16 cellular contexts compared by ENCODE assay signal in genomic region chr1:171083222-171083621, GRCh38. TPM values are rescaled to one million over a fixed set of nuclear protein-coding genes. Genes with fewer than 3 reads are reported as not detected.
A peak's percentile ranks its signal among the peaks of the same experiment; 100 is the strongest.
DNase-seq lines count a peak whose midpoint lies in the region; ATAC-seq, FAIRE-seq and TF ChIP-seq lines count a peak whose summit lies in the region.
"Had no signal": no experiment of that assay in that cellular context is flagged by ENCODE, and none has a peak within 500 bp of the region (broad histone marks: within the 10 kb centered on the region; RNA-seq: fewer than 3 reads in every experiment).

No MANE protein-coding gene starts in this region.

- no peak overlapping the region for H3K4me3 ChIP-seq in prostate gland

- FAIRE-seq in endometrium (lab: Jason Lieb, UNC) = peak; percentile 77
- FAIRE-seq: HTR-8/SVneo had no signal

- DNase-seq in NCI-H1092 (lab: John Stamatoyannopoulos, UW) (peak; percentile 11), NCI-H2107 (lab: John Stamatoyannopoulos, UW) (peak; percentile 25), prostate gland (ENCODE audit: low spot score) (no peak), HK-2 (ENCODE audit: unreplicated experiment) (no peak), cardiac septum (ENCODE audit: low spot score) (no peak)
- no peak for DNase-seq in activated CD4-positive, alpha-beta T cell treated with anti-CD3 and anti-CD28 coated beads, Interleukin-2, amount 50 U/mL, for 4 hours
- DNase-seq: Caco-2, H7, NCI-H2081 treated with DMSO at 0.1 percent for 48 hours, NCI-H82 had no signal

- intact Hi-C loops in prostate gland (cut with DNase I) = loop anchor here (2.0 to 5.0 kb wide), 2 partner anchors 106 to 229 kb away; partner anchors contain the start of gene FMO4
- intact Hi-C loops in cardiac septum (cut with DNase I) = loop anchor here (5.0 kb wide), 2 partner anchors 59 to 229 kb away; partner anchors contain the start of gene FMO4

- no peaks in the 10 kb centered on the region for H3K4me1 ChIP-seq in prostate gland (replicated peaks)

- no peak for TF ChIP-seq CTCF in prostate gland (IDR thresholded peaks at IDR 0.05)

- H3K36me3 ChIP-seq in prostate gland = no peaks in the 10 kb centered on the region

- H3K27ac ChIP-seq in prostate gland = peak overlapping the region; percentile 2 to 29
- H3K27ac ChIP-seq: HL-60 had no signal

- no peaks in the 10 kb centered on the region for H3K9me3 ChIP-seq in prostate gland
- H3K9me3 ChIP-seq: Caco-2 had no signal

- no peak for TF ChIP-seq POLR2A in prostate gland (IDR thresholded peaks at IDR 0.05)

- 49% methylated on average over 5 of the region's 5 CpGs for WGBS in prostate gland

- H3K27me3 ChIP-seq in prostate gland (replicated peaks; ENCODE audit: insufficient read depth) = no peaks in the 10 kb centered on the region

- no peak for ATAC-seq in GM21528 (IDR thresholded peaks at IDR 0.05; ENCODE audit: low FRiP score, unreplicated experiment)

RNA-seq across cellular contexts. Expression of gene FMO3, which starts 7.5 kb away (rescaled TPM):
- 1 to 10 TPM in 1 of 2 donors, under 1 TPM in 1; 0.23 to 2.4 TPM for total RNA-seq in prostate gland
- 1.2 TPM for total RNA-seq in cardiac septum
- total RNA-seq: Caco-2, G401, H7, NCI-H460 had no signal

Comparison
In these comparisons a context has a peak if more than half of its experiments do, and no peak if none do; other contexts are left out.
1. DNase-seq: peak in NCI-H1092 (single experiment) and NCI-H2107 (single experiment); none in prostate gland (single experiment), HK-2 (single experiment), activated CD4-positive, alpha-beta T cell treated with anti-CD3 and anti-CD28 coated beads, Interleukin-2, amount 50 U/mL, for 4 hours (0 of 2) and cardiac septum (single experiment).